ENCODE assay signal across 11 cellular contexts in genomic region chr17:41976142-41976768, GRCh38. TPM values are rescaled to one million over a fixed set of nuclear protein-coding genes. Genes with fewer than 3 reads are reported as not detected.
DNase-seq lines count a peak whose midpoint lies in the region; ATAC-seq lines count a peak whose summit lies in the region.
"Had no signal": no experiment of that assay in that cellular context is flagged by ENCODE, and none has a peak within 500 bp of the region (broad histone marks: within the 10 kb centered on the region; RNA-seq: fewer than 3 reads in every experiment).

No MANE protein-coding gene starts in this region.

- H3K27ac Mint-ChIP-seq in activated CD4-positive, alpha-beta memory T cell treated with anti-CD3 and anti-CD28 coated beads for 36 hours = peak overlapping the region; percentile 77
- peak overlapping the region; percentile 86 for H3K27ac Mint-ChIP-seq in stimulated activated memory B cell treated with anti-CD40 and anti-IgM and Interleukin-4, amounts not matched to agents 10 μg/mL and 1 μg/mL and 100 μg/mL, for 72 hours

- DNase-seq in GM04504 (ENCODE audit: low read depth) (peak; percentile 27), head of caudate nucleus (peak in 36 of 42 donors; percentile 29 to 84 (median 64)), SKM-1 treated with dmso at 0.1 percent for 144 hours (lab: John Stamatoyannopoulos, UW; ENCODE audit: unreplicated experiment) (no peak), KG1 (lab: John Stamatoyannopoulos, UW) (no peak), T1000 (lab: John Stamatoyannopoulos, UW) (no peak), inferior parietal cortex (ENCODE audit: extremely low spot score) (no peak)
- DNase-seq in activated CD4-positive, alpha-beta memory T cell treated with anti-CD3 and anti-CD28 coated beads for 36 hours = no peak
- DNase-seq: NCI-H1417 had no signal

- CTCF ChIA-PET in activated CD4-positive, alpha-beta memory T cell treated with anti-CD3 and anti-CD28 coated beads for 36 hours (lab: Charles Lee) = no interaction called here

- peak; percentile 68 for ATAC-seq in stimulated activated memory B cell treated with anti-CD40 and anti-IgM and Interleukin-4, amounts not matched to agents 10 μg/mL and 1 μg/mL and 100 μg/mL, for 72 hours

- H3K27me3 Mint-ChIP-seq in activated CD4-positive, alpha-beta memory T cell treated with anti-CD3 and anti-CD28 coated beads for 36 hours = no peaks in the 10 kb centered on the region
- no peaks in the 10 kb centered on the region for H3K27me3 Mint-ChIP-seq in stimulated activated memory B cell treated with anti-CD40 and anti-IgM and Interleukin-4, amounts not matched to agents 10 μg/mL and 1 μg/mL and 100 μg/mL, for 72 hours

- no peaks in the 10 kb centered on the region for H3K9me3 Mint-ChIP-seq in activated CD4-positive, alpha-beta memory T cell treated with anti-CD3 and anti-CD28 coated beads for 36 hours
- H3K9me3 Mint-ChIP-seq in stimulated activated memory B cell treated with anti-CD40 and anti-IgM and Interleukin-4, amounts not matched to agents 10 μg/mL and 1 μg/mL and 100 μg/mL, for 72 hours = no peaks in the 10 kb centered on the region

- no peak overlapping the region for H3K4me3 Mint-ChIP-seq in activated CD4-positive, alpha-beta memory T cell treated with anti-CD3 and anti-CD28 coated beads for 36 hours
- H3K4me3 Mint-ChIP-seq in stimulated activated memory B cell treated with anti-CD40 and anti-IgM and Interleukin-4, amounts not matched to agents 10 μg/mL and 1 μg/mL and 100 μg/mL, for 72 hours = peak overlapping the region; percentile 21

- POLR2A ChIA-PET in activated CD4-positive, alpha-beta memory T cell treated with anti-CD3 and anti-CD28 coated beads for 36 hours (lab: Charles Lee) = interaction anchor here (0.6 kb wide), 3 partner anchors 26 to 182 kb away, joined by 3 read pairs; no protein-coding TSS in a partner anchor

- peaks cover 27% of the 10 kb centered on the region for H3K36me3 Mint-ChIP-seq in activated CD4-positive, alpha-beta memory T cell treated with anti-CD3 and anti-CD28 coated beads for 36 hours
- H3K36me3 Mint-ChIP-seq in stimulated activated memory B cell treated with anti-CD40 and anti-IgM and Interleukin-4, amounts not matched to agents 10 μg/mL and 1 μg/mL and 100 μg/mL, for 72 hours = peaks cover 68% of the 10 kb centered on the region

- H3K4me1 Mint-ChIP-seq in activated CD4-positive, alpha-beta memory T cell treated with anti-CD3 and anti-CD28 coated beads for 36 hours (ENCODE audit: low read depth) = peaks cover 5% of the 10 kb centered on the region
- H3K4me1 Mint-ChIP-seq in stimulated activated memory B cell treated with anti-CD40 and anti-IgM and Interleukin-4, amounts not matched to agents 10 μg/mL and 1 μg/mL and 100 μg/mL, for 72 hours = peaks cover 65% of the 10 kb centered on the region

- intact Hi-C loops in activated CD4-positive, alpha-beta memory T cell treated with anti-CD3 and anti-CD28 coated beads for 36 hours (cut with micrococcal nuclease) = no loop called here
- intact Hi-C loops in head of caudate nucleus (cut with DNase I) = no loop called here

RNA-seq across cellular contexts. Expression of gene CNP, which starts 9.7 kb away (rescaled TPM):
- 10 to 100 TPM; 66.6 to 68.0 TPM for total RNA-seq in activated CD4-positive, alpha-beta memory T cell treated with anti-CD3 and anti-CD28 coated beads for 36 hours

RNA-seq across cellular contexts. Expression of gene DNAJC7, which starts 41.0 kb away (rescaled TPM):
- 10 to 100 TPM; 79.7 to 80.9 TPM for total RNA-seq in activated CD4-positive, alpha-beta memory T cell treated with anti-CD3 and anti-CD28 coated beads for 36 hours

RNA-seq across cellular contexts. Expression of gene NKIRAS2, which starts 43.6 kb away (rescaled TPM):
- 10 to 100 TPM; 15.6 to 16.1 TPM for total RNA-seq in activated CD4-positive, alpha-beta memory T cell treated with anti-CD3 and anti-CD28 coated beads for 36 hours

RNA-seq across cellular contexts. Expression of gene ODAD4, which starts 45.8 kb away (rescaled TPM):
- 1 to 10 TPM in 1 of 2 experiments, under 1 TPM in 1; 0.77 to 1.4 TPM for total RNA-seq in activated CD4-positive, alpha-beta memory T cell treated with anti-CD3 and anti-CD28 coated beads for 36 hours
- total RNA-seq: ascending aorta, mononuclear cell had no signal

RNA-seq across cellular contexts. Expression of gene ACLY, which starts 57.5 kb away (rescaled TPM):
- 100 to 1,000 TPM; 186 to 203 TPM for total RNA-seq in activated CD4-positive, alpha-beta memory T cell treated with anti-CD3 and anti-CD28 coated beads for 36 hours

Comparison
In these comparisons a context has a peak if more than half of its experiments do, and no peak if none do; other contexts are left out.
1. DNase-seq: peak in GM04504 (single experiment) and head of caudate nucleus (36 of 42); none in activated CD4-positive, alpha-beta memory T cell treated with anti-CD3 and anti-CD28 coated beads for 36 hours (single experiment), SKM-1 treated with dmso at 0.1 percent for 144 hours (single experiment), KG1 (single experiment), T1000 (single experiment) and inferior parietal cortex (single experiment).